Comparison of ENCODE assay signal across 1 cellular context in genomic region chr1:67500413-67500959, GRCh38.
A peak's percentile ranks its signal among the peaks of the same experiment; 100 is the strongest.
TF ChIP-seq lines count a peak whose summit lies in the region.

No MANE protein-coding gene starts in this region.

TF ChIP-seq in HepG2, 621 proteins besides CTCF, POLR2A, EP300 and RAD21 (continued from another document and continues in another):
- TF ChIP-seq, protein P1, sequence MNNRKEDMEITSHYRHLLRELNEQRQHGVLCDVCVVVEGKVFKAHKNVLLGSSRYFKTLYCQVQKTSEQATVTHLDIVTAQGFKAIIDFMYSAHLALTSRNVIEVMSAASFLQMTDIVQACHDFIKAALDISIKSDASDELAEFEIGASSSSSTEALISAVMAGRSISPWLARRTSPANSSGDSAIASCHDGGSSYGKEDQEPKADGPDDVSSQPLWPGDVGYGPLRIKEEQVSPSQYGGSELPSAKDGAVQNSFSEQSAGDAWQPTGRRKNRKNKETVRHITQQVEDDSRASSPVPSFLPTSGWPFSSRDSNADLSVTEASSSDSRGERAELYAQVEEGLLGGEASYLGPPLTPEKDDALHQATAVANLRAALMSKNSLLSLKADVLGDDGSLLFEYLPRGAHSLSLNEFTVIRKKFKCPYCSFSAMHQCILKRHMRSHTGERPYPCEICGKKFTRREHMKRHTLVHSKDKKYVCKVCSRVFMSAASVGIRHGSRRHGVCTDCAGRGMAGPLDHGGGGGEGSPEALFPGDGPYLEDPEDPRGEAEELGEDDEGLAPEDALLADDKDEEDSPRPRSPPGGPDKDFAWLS (CRISPR knock-in tag; IDR thresholded peaks at IDR 0.05; ENCODE audit: borderline replicate concordance): no peak
- TF ChIP-seq NKX3-1 (CRISPR knock-in tag; IDR thresholded peaks at IDR 0.05) (no peak), ZNF230 (CRISPR knock-in tag; IDR thresholded peaks at IDR 0.05) (no peak), ZNF709 (CRISPR knock-in tag; IDR thresholded peaks at IDR 0.05) (no peak), MATR3 (CRISPR knock-in tag; IDR thresholded peaks at IDR 0.05) (no peak), ZNF333 (CRISPR knock-in tag; IDR thresholded peaks at IDR 0.05; ENCODE audit: borderline replicate concordance) (no peak), MAZ (IDR thresholded peaks at IDR 0.05; ENCODE audit: borderline replicate concordance, low read depth, low read length) (0 out of 2 replicates have a peak, but pooled peaks have one; percentile 26), MAZ (CRISPR knock-in tag; IDR thresholded peaks at IDR 0.05; ENCODE audit: low read depth) (no peak), AHDC1 (CRISPR knock-in tag; IDR thresholded peaks at IDR 0.05; ENCODE audit: borderline replicate concordance) (peak; percentile 66; the same call in 1 of the 2 replicates), JUN (CRISPR knock-in tag; IDR thresholded peaks at IDR 0.05) (no peak), POLR2AphosphoS5 (IDR thresholded peaks at IDR 0.05; ENCODE audit: low read depth, low read length) (no peak), HMG20B (CRISPR knock-in tag; conservative IDR thresholded peaks at IDR 0.05) (no peak), NFYB (CRISPR knock-in tag; IDR thresholded peaks at IDR 0.05) (no peak), HNRNPUL1 (IDR thresholded peaks at IDR 0.05; ENCODE audit: low read depth, low read length) (no peak), ZNF136 (CRISPR knock-in tag; IDR thresholded peaks at IDR 0.05; ENCODE audit: low read depth) (no peak), ZNF318 (CRISPR knock-in tag; IDR thresholded peaks at IDR 0.05) (no peak), ZNF616 (CRISPR knock-in tag; IDR thresholded peaks at IDR 0.05; ENCODE audit: low read depth) (no peak), MIXL1 (CRISPR knock-in tag; IDR thresholded peaks at IDR 0.05) (peak; percentile 51; the same call in 1 of the 2 replicates), NR2F1 (CRISPR knock-in tag; IDR thresholded peaks at IDR 0.05) (no peak), KLF16 (CRISPR knock-in tag; IDR thresholded peaks at IDR 0.05) (0 out of 4 replicates have a peak, but pooled peaks of 1 of the 2 experiments have one; percentile 35), ZNF503 (CRISPR knock-in tag; IDR thresholded peaks at IDR 0.05) (no peak), ELF1 (CRISPR knock-in tag; IDR thresholded peaks at IDR 0.05) (0 out of 2 replicates have a peak, but pooled peaks have one; percentile 19), ZNF768 (CRISPR knock-in tag; IDR thresholded peaks at IDR 0.05) (peak; percentile 31; the same call in 1 of the 2 replicates), RBM22 (optimal IDR thresholded peaks at IDR 0.05; ENCODE audit: low read length) (no peak), ZNF34 (CRISPR knock-in tag; IDR thresholded peaks at IDR 0.05; ENCODE audit: borderline replicate concordance) (no peak), ZNF33B (CRISPR knock-in tag; IDR thresholded peaks at IDR 0.05) (no peak), GATAD1 (CRISPR knock-in tag; IDR thresholded peaks at IDR 0.05) (peak; percentile 61), MED8 (CRISPR knock-in tag; IDR thresholded peaks at IDR 0.05; ENCODE audit: insufficient replicate concordance) (no peak)
- TF ChIP-seq, protein P2, sequence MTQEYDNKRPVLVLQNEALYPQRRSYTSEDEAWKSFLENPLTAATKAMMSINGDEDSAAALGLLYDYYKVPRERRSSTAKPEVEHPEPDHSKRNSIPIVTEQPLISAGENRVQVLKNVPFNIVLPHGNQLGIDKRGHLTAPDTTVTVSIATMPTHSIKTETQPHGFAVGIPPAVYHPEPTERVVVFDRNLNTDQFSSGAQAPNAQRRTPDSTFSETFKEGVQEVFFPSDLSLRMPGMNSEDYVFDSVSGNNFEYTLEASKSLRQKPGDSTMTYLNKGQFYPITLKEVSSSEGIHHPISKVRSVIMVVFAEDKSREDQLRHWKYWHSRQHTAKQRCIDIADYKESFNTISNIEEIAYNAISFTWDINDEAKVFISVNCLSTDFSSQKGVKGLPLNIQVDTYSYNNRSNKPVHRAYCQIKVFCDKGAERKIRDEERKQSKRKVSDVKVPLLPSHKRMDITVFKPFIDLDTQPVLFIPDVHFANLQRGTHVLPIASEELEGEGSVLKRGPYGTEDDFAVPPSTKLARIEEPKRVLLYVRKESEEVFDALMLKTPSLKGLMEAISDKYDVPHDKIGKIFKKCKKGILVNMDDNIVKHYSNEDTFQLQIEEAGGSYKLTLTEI (CRISPR knock-in tag; conservative IDR thresholded peaks at IDR 0.05): no peak
- TF ChIP-seq, protein P3, sequence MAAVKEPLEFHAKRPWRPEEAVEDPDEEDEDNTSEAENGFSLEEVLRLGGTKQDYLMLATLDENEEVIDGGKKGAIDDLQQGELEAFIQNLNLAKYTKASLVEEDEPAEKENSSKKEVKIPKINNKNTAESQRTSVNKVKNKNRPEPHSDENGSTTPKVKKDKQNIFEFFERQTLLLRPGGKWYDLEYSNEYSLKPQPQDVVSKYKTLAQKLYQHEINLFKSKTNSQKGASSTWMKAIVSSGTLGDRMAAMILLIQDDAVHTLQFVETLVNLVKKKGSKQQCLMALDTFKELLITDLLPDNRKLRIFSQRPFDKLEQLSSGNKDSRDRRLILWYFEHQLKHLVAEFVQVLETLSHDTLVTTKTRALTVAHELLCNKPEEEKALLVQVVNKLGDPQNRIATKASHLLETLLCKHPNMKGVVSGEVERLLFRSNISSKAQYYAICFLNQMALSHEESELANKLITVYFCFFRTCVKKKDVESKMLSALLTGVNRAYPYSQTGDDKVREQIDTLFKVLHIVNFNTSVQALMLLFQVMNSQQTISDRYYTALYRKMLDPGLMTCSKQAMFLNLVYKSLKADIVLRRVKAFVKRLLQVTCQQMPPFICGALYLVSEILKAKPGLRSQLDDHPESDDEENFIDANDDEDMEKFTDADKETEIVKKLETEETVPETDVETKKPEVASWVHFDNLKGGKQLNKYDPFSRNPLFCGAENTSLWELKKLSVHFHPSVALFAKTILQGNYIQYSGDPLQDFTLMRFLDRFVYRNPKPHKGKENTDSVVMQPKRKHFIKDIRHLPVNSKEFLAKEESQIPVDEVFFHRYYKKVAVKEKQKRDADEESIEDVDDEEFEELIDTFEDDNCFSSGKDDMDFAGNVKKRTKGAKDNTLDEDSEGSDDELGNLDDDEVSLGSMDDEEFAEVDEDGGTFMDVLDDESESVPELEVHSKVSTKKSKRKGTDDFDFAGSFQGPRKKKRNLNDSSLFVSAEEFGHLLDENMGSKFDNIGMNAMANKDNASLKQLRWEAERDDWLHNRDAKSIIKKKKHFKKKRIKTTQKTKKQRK (IDR thresholded peaks at IDR 0.05; ENCODE audit: low read length): no peak
